In genomic region chr16:55508941-55509920, GRCh38 we compare ENCODE assay signal across 8 cellular contexts. TPM values are rescaled to one million over a fixed set of nuclear protein-coding genes. Genes with fewer than 3 reads are reported as not detected.
DNase-seq lines count a peak whose midpoint lies in the region; ATAC-seq and TF ChIP-seq lines count a peak whose summit lies in the region.

LPCAT2 (plus strand) TSS chr16:55509072; CDS start chr16:55509182, 110 bp downstream.

- H3K9me3 ChIP-seq in psoas muscle = peaks cover 5% of the 10 kb centered on the region

- H3K4me3 ChIP-seq in brain microvascular endothelial cell (ENCODE audit: low read depth, low read length) = peak within 1 kb of the TSS; percentile 73
- peak within 1 kb of the TSS; percentile 67 for H3K4me3 ChIP-seq in psoas muscle

- TF ChIP-seq CTCF in brain microvascular endothelial cell (IDR thresholded peaks at IDR 0.05; ENCODE audit: low read depth, low read length, missing control alignments) = peak; percentile 17
- TF ChIP-seq CTCF in psoas muscle (IDR thresholded peaks at IDR 0.05) = no peak

- H3K36me3 ChIP-seq in brain microvascular endothelial cell (replicated peaks) (peaks cover 3% of the 10 kb centered on the region), psoas muscle (ENCODE audit: insufficient read depth in 1 of 2, low read depth in 1 of 2) (no peaks in the 10 kb centered on the region)

- 2 to 3% (median 2%) methylated on average over 60 to 61 of the region's 61 CpGs for WGBS in psoas muscle, 3 donors

- intact Hi-C loops in psoas muscle (cut with DNase I) = no loop called here

- DNase-seq in CD1c-positive myeloid dendritic cell (ENCODE audit: extremely low spot score) (peak; percentile 85), brain microvascular endothelial cell (peak; percentile 80), iPS DF 19.7 (ENCODE audit: low read depth, low spot score) (peak; percentile 64), psoas muscle (peak; percentile 85 to 92), D341Med (ENCODE audit: low spot score) (no peak)

- no peaks in the 10 kb centered on the region for H3K4me1 ChIP-seq in psoas muscle

- ATAC-seq in HG02885 (IDR thresholded peaks at IDR 0.05; ENCODE audit: poor library complexity, unreplicated experiment) (peak; percentile 62), psoas muscle (peak; percentile 77 to 93 (median 92)), HG03097 (IDR thresholded peaks at IDR 0.05; ENCODE audit: low FRiP score, unreplicated experiment) (no peak)

- no peaks in the 10 kb centered on the region for H3K27me3 ChIP-seq in brain microvascular endothelial cell (replicated peaks)
- H3K27me3 ChIP-seq in psoas muscle (ENCODE audit: insufficient read depth in 3 of 3, low read length in 2 of 3) = no peaks in the 10 kb centered on the region

- in situ Hi-C loops in brain microvascular endothelial cell (cut with HindIII; ENCODE audit: low pct_ligation_motif_present, low sequenced_read_pairs) = no loop called here

- H3K27ac ChIP-seq in brain microvascular endothelial cell = peak within 1 kb of the TSS; percentile 20
- peak within 1 kb of the TSS; percentile 8 for H3K27ac ChIP-seq in psoas muscle

TF ChIP-seq in PFSK-1, 5 proteins besides CTCF, POLR2A, EP300 and RAD21:
- TF ChIP-seq TAF1 (IDR thresholded peaks at IDR 0.05; ENCODE audit: borderline replicate concordance, insufficient read depth, low read length) = no peak
- TF ChIP-seq POLR2AphosphoS5 (IDR thresholded peaks at IDR 0.05; ENCODE audit: low read depth, low read length) = peak; percentile 58; the same call in 1 of the 2 replicates

RNA-seq across cellular contexts. Expression of gene LPCAT2, which starts in this region (rescaled TPM):
- 9.2 TPM for polyA plus RNA-seq in PFSK-1 (2012; ENCODE audit: insufficient read length, low read depth)
- total RNA-seq in psoas muscle = 1 to 10 TPM; 2.1 to 4.3 (median 2.9) TPM
- 1 to 10 TPM; 1.0 to 1.6 (median 1.6) TPM for polyA plus RNA-seq in psoas muscle
